ENCODE assay signal across 16 cellular contexts in genomic region chr11:102730944-102731343, GRCh38. TPM values are rescaled to one million over a fixed set of nuclear protein-coding genes. Genes with fewer than 3 reads are reported as not detected.
"Had no signal": no experiment of that assay in that cellular context is flagged by ENCODE, and none has a peak within 500 bp of the region (broad histone marks: within the 10 kb centered on the region; RNA-seq: fewer than 3 reads in every experiment).

No MANE protein-coding gene starts in this region.

RNA-seq across cellular contexts. Expression of gene MMP8, which starts 6.2 kb away (rescaled TPM):
- total RNA-seq: foreskin keratinocyte; kidney epithelial cell; left colon; left ventricle myocardium superior; naive thymus-derived CD4-positive, alpha-beta T cell; tibial nerve had no signal
- polyA plus RNA-seq: foreskin keratinocyte; naive thymus-derived CD4-positive, alpha-beta T cell had no signal

RNA-seq across cellular contexts. Expression of gene MMP27, which starts 25.4 kb away (rescaled TPM):
- total RNA-seq: foreskin keratinocyte; kidney epithelial cell; left ventricle myocardium superior; lung; mesenteric fat pad; mononuclear cell; naive thymus-derived CD4-positive, alpha-beta T cell; osteoblast; psoas muscle; testis; uterus had no signal
- polyA plus RNA-seq: foreskin keratinocyte; naive thymus-derived CD4-positive, alpha-beta T cell; spleen had no signal

RNA-seq across cellular contexts. Expression of gene MMP10, which starts 49.5 kb away (rescaled TPM):
- total RNA-seq: esophagus muscularis mucosa; left ventricle myocardium superior; mesenteric fat pad; naive thymus-derived CD4-positive, alpha-beta T cell; osteoblast; psoas muscle; subcutaneous adipose tissue; tibial nerve had no signal
- polyA plus RNA-seq: naive thymus-derived CD4-positive, alpha-beta T cell had no signal
